Comparison of ENCODE assay signal across 1 cellular context in genomic region chr20:46010491-46011405, GRCh38.
A peak's percentile ranks its signal among the peaks of the same experiment; 100 is the strongest.
TF ChIP-seq lines count a peak whose summit lies in the region.

No MANE protein-coding gene starts in this region.

TF ChIP-seq in HepG2, 621 proteins besides CTCF, POLR2A, EP300 and RAD21:
- no peak for TF ChIP-seq ZNF652 (CRISPR knock-in tag; IDR thresholded peaks at IDR 0.05; ENCODE audit: borderline replicate concordance, low read depth)
- no peak for TF ChIP-seq THAP9 (CRISPR knock-in tag; IDR thresholded peaks at IDR 0.05; ENCODE audit: borderline replicate concordance)
- TF ChIP-seq TFAP4 (IDR thresholded peaks at IDR 0.05; ENCODE audit: borderline replicate concordance, low read depth) = no peak
- TF ChIP-seq ZNF225 (CRISPR knock-in tag; IDR thresholded peaks at IDR 0.05) = 0 out of 2 replicates have a peak, but pooled peaks have one; percentile 17
- TF ChIP-seq ZNF446 (CRISPR knock-in tag; IDR thresholded peaks at IDR 0.05) = peak; percentile 44; the same call in 1 of the 2 replicates
- no peak for TF ChIP-seq NFE2L2 (IDR thresholded peaks at IDR 0.05; ENCODE audit: low read length)
- 0 out of 2 replicates have a peak, but pooled peaks have one; percentile 39 for TF ChIP-seq CREB1 (IDR thresholded peaks at IDR 0.05)
- no peak for TF ChIP-seq CREB1 (CRISPR knock-in tag; IDR thresholded peaks at IDR 0.05)
- peak; percentile 16; the same call in 1 of the 2 replicates for TF ChIP-seq HOXA3 (CRISPR knock-in tag; IDR thresholded peaks at IDR 0.05)
- TF ChIP-seq ZNF441 (CRISPR knock-in tag; IDR thresholded peaks at IDR 0.05; ENCODE audit: borderline replicate concordance) = no peak
- TF ChIP-seq AKAP8 (CRISPR knock-in tag; IDR thresholded peaks at IDR 0.05) = no peak
- TF ChIP-seq MTERF4 (CRISPR knock-in tag; IDR thresholded peaks at IDR 0.05) = 0 out of 2 replicates have a peak, but pooled peaks have one; percentile 34
- peak; percentile 15; the same call in 1 of the 2 replicates for TF ChIP-seq EZH2 (conservative IDR thresholded peaks at IDR 0.05; ENCODE audit: low read depth, low read length)
- no peak for TF ChIP-seq NFE2L1 (CRISPR knock-in tag; IDR thresholded peaks at IDR 0.05; ENCODE audit: borderline replicate concordance)
- peak; percentile 10; the same call in 1 of the 2 replicates for TF ChIP-seq ZNF280B (CRISPR knock-in tag; IDR thresholded peaks at IDR 0.05; ENCODE audit: borderline replicate concordance)
- TF ChIP-seq MLXIP (CRISPR knock-in tag; IDR thresholded peaks at IDR 0.05; ENCODE audit: borderline replicate concordance) = no peak
- 0 out of 2 replicates have a peak, but pooled peaks have one; percentile 51 for TF ChIP-seq ZNF790 (CRISPR knock-in tag; IDR thresholded peaks at IDR 0.05; ENCODE audit: borderline replicate concordance)
- TF ChIP-seq SALL1 (CRISPR knock-in tag; IDR thresholded peaks at IDR 0.05) = 0 out of 2 replicates have a peak, but pooled peaks have one; percentile 9
- 0 out of 2 replicates have a peak, but pooled peaks have one; percentile 20 for TF ChIP-seq ZNF709 (CRISPR knock-in tag; IDR thresholded peaks at IDR 0.05)
- TF ChIP-seq ZNF546 (CRISPR knock-in tag; conservative IDR thresholded peaks at IDR 0.05) = no peak
- TF ChIP-seq ZNF563 (CRISPR knock-in tag; IDR thresholded peaks at IDR 0.05) = 0 out of 2 replicates have a peak, but pooled peaks have one; percentile 45
- TF ChIP-seq HOXA9 (CRISPR knock-in tag; IDR thresholded peaks at IDR 0.05; ENCODE audit: borderline replicate concordance) = 0 out of 2 replicates have a peak, but pooled peaks have one; percentile 30
- peak; percentile 27; the same call in 1 of the 2 replicates for TF ChIP-seq HES4 (CRISPR knock-in tag; IDR thresholded peaks at IDR 0.05; ENCODE audit: borderline replicate concordance)
- TF ChIP-seq ZNF646 (CRISPR knock-in tag; IDR thresholded peaks at IDR 0.05) = 0 out of 2 replicates have a peak, but pooled peaks have one; percentile 46
- TF ChIP-seq RXRA (CRISPR knock-in tag; IDR thresholded peaks at IDR 0.05) = 0 out of 2 replicates have a peak, but pooled peaks have one; percentile 19
TF ChIP-seq in HepG2: peak in this region for 15.
